ENCODE assay signal across 8 cellular contexts in the genomic region with DNA sequence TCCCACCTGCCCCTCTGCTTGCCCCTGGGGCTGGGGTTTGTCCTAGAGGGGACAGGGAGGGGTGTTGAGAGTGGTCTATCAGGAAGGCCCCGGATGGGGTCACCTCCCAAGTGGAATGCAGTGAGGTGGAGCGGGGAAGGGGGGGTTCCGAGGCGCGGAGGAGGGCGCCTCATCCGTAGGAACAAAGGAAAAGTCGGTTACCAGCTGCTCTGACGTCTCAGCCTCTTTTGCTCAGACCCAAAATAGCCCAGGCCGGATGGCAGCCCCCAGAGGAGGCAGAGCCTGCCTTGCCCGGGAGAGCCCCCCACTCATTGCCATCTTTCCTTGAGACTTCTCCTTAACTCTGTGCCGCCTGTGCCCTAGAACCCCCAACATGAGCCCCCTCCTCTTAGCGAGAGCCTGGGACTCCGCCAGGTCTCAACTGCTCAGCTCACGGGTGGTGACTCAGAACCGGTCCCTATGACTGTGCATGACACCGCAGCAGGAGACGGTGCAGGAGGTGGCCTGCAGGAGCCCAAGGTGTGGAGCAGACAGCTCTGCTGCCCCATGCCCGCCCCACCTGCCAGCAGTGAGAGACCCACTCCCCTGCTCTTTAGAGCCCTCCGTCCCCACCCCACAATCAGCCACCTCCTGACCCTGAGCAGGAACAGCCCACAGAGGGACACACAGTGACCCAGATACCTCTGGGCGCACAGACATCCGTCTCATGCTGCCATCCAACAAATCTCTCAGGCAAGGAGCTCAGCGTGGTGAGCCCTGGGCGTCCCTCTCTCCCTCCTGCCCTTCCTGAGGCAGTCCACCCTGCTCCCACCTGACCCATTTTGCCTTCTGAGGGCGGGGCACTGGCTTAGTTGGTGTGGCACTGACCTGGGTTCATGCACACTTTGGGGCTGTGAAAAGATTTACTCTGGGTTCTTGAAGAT. TPM values are rescaled to one million over a fixed set of nuclear protein-coding genes. Genes with fewer than 3 reads are reported as not detected.
DNase-seq lines count a peak whose midpoint lies in the region; ATAC-seq and TF ChIP-seq lines count a peak whose summit lies in the region.

No MANE protein-coding gene starts in this region.

- peaks cover 14% of the 10 kb centered on the region for H3F3A ChIP-seq in PC-3 (ENCODE audit: low read length, unreplicated experiment)

- peaks cover 4% of the 10 kb centered on the region for H3K36me3 Mint-ChIP-seq in activated CD4-positive, alpha-beta T cell treated with anti-CD3 and anti-CD28 coated beads, Interleukin-2, amount 10 ng/mL, durations not matched to agents 7 days and 5 days (ENCODE audit: low read depth)

- peaks cover 43% of the 10 kb centered on the region for H3K36me3 ChIP-seq in PC-3 (ENCODE audit: low read depth, low read length)
- H3K36me3 ChIP-seq in upper lobe of right lung: no peaks in the 10 kb centered on the region

- H2AFZ ChIP-seq in PC-3 (ENCODE audit: low read length): no peak overlapping the region

- H3K27ac ChIP-seq in PC-3 (ENCODE audit: low read length): peak overlapping the region; percentile 100
- H3K27ac ChIP-seq in cingulate gyrus (ENCODE audit: low read depth, low read length): peak overlapping the region; percentile 69
- H3K27ac ChIP-seq in upper lobe of right lung: no peak overlapping the region

- peaks cover 13% of the 10 kb centered on the region for H3K4me1 Mint-ChIP-seq in activated CD4-positive, alpha-beta T cell treated with anti-CD3 and anti-CD28 coated beads, Interleukin-2, amount 10 ng/mL, durations not matched to agents 7 days and 5 days

- no peaks in the 10 kb centered on the region for H3K27me3 Mint-ChIP-seq in activated CD4-positive, alpha-beta T cell treated with anti-CD3 and anti-CD28 coated beads, Interleukin-2, amount 10 ng/mL, durations not matched to agents 7 days and 5 days

- no peaks in the 10 kb centered on the region for H3K9me2 ChIP-seq in PC-3 (replicated peaks; ENCODE audit: low read length)

- peaks cover 18% of the 10 kb centered on the region for H4K20me1 ChIP-seq in PC-3 (ENCODE audit: low read length)

- peak overlapping the region; percentile 9 for H3K27ac Mint-ChIP-seq in activated CD4-positive, alpha-beta T cell treated with anti-CD3 and anti-CD28 coated beads, Interleukin-2, amount 10 ng/mL, durations not matched to agents 7 days and 5 days

- H3K4me3 ChIP-seq in PC-3 (ENCODE audit: low read length): peak overlapping the region; percentile 30; the same call in 1 of the 2 replicates
- H3K4me3 ChIP-seq in upper lobe of right lung: no peak overlapping the region

- H3K9me3 Mint-ChIP-seq in activated CD4-positive, alpha-beta T cell treated with anti-CD3 and anti-CD28 coated beads, Interleukin-2, amount 10 ng/mL, durations not matched to agents 7 days and 5 days: no peaks in the 10 kb centered on the region

- DNase-seq in activated CD4-positive, alpha-beta T cell treated with anti-CD3 and anti-CD28 coated beads, Interleukin-2, amount 10 ng/mL, durations not matched to agents 7 days and 5 days: no peak
- DNase-seq in activated CD4-positive, alpha-beta T cell treated with anti-CD3 and anti-CD28 coated beads, Interleukin-2, amount 50 U/mL, for 4 hours: no peak
- DNase-seq in PC-3: peak; percentile 88
- DNase-seq in stimulated activated CD4-positive, alpha-beta T cell treated with anti-CD3 and anti-CD28 coated beads, Interleukin-4, amount 100 ng/mL, for 48 hours (ENCODE audit: low read depth in 2 of 2): peak; percentile 38 to 42
- DNase-seq in HUDEP-2 (lab: John Stamatoyannopoulos, UW; ENCODE audit: unreplicated experiment in 76 of 76): no peak
- no peak for DNase-seq in upper lobe of right lung
- no peak for DNase-seq in NCI-H187 treated with DMSO at 0.1 percent for 48 hours (lab: John Stamatoyannopoulos, UW)

- no peak for TF ChIP-seq CTCF in PC-3 (conservative IDR thresholded peaks at IDR 0.05; ENCODE audit: low read depth, low read length)
- no peak for TF ChIP-seq CTCF in upper lobe of right lung (IDR thresholded peaks at IDR 0.05)

- TSS peak; percentile 49 for BruUV-seq in PC-3 (replicated peaks; lab: Mats Ljungman, UMichigan)

- POLR2A ChIA-PET in activated CD4-positive, alpha-beta T cell treated with anti-CD3 and anti-CD28 coated beads, Interleukin-2, amount 10 ng/mL, durations not matched to agents 7 days and 5 days (lab: Charles Lee): no interaction called here
- POLR2A ChIA-PET in PC-3 (lab: Charles Lee; ENCODE audit: unreplicated experiment): interaction anchor here (0.5 to 3.3 kb wide), 11 partner anchors 8 to 326 kb away, joined by 3 to 90 read pairs (median 5); a partner anchor contains a TSS

- H3K4me2 ChIP-seq in PC-3 (ENCODE audit: low read length): peak overlapping the region; percentile 71

- no peak overlapping the region for H3K4me3 Mint-ChIP-seq in activated CD4-positive, alpha-beta T cell treated with anti-CD3 and anti-CD28 coated beads, Interleukin-2, amount 10 ng/mL, durations not matched to agents 7 days and 5 days

- ATAC-seq in PC-3 (peak; percentile 47), upper lobe of right lung (no peak)

- H3K4me1 ChIP-seq in PC-3 (ENCODE audit: insufficient read depth, low read length): peaks cover 46% of the 10 kb centered on the region
- no peaks in the 10 kb centered on the region for H3K4me1 ChIP-seq in upper lobe of right lung

- intact Hi-C loops in PC-3 (cut with micrococcal nuclease) (loop anchor here (1.0 kb wide), 1 partner anchor 9 kb away; no protein-coding TSS in a partner anchor), upper lobe of right lung (cut with DNase I) (no loop called here)

- H3K27me3 ChIP-seq in PC-3 (ENCODE audit: low read length): no peaks in the 10 kb centered on the region
- H3K27me3 ChIP-seq in upper lobe of right lung: no peaks in the 10 kb centered on the region

- CTCF ChIA-PET in activated CD4-positive, alpha-beta T cell treated with anti-CD3 and anti-CD28 coated beads, Interleukin-2, amount 10 ng/mL, durations not matched to agents 7 days and 5 days (lab: Charles Lee): interaction anchor here (1.4 to 2.4 kb wide), 6 partner anchors 9 to 99 kb away, joined by 3 to 8 read pairs (median 6); a partner anchor contains a TSS
- CTCF ChIA-PET in PC-3 (lab: Charles Lee): interaction anchor here (0.6 to 1.8 kb wide), 6 partner anchors 19 to 100 kb away, joined by 3 to 6 read pairs (median 3); no protein-coding TSS in a partner anchor

- H3K9ac ChIP-seq in PC-3 (ENCODE audit: low read length): peak overlapping the region; percentile 95

- H3K9me3 ChIP-seq in PC-3 (ENCODE audit: low read length): no peaks in the 10 kb centered on the region
- H3K9me3 ChIP-seq in upper lobe of right lung: no peaks in the 10 kb centered on the region

- peaks cover 46% of the 10 kb centered on the region for H3K79me2 ChIP-seq in PC-3 (ENCODE audit: low read length)

RNA-seq across cellular contexts. Expression of a gene that starts 13.1 kb away (rescaled TPM):
- total RNA-seq in activated CD4-positive, alpha-beta T cell treated with anti-CD3 and anti-CD28 coated beads, Interleukin-2, amount 10 ng/mL, durations not matched to agents 7 days and 5 days: 1 to 10 TPM; 6.7 to 7.4 TPM
- 145 and 163 TPM in 2 replicates for total RNA-seq in PC-3 (2014; rRNA removed)
- total RNA-seq in upper lobe of right lung: 6.3 TPM

RNA-seq across cellular contexts. Expression of a gene that starts 23.0 kb away (rescaled TPM):
- total RNA-seq in activated CD4-positive, alpha-beta T cell treated with anti-CD3 and anti-CD28 coated beads, Interleukin-2, amount 10 ng/mL, durations not matched to agents 7 days and 5 days: 10 to 100 TPM; 43.9 to 51.4 TPM
- 124 and 138 TPM in 2 replicates for total RNA-seq in PC-3 (2014; rRNA removed)
- total RNA-seq in upper lobe of right lung: 38.4 TPM

RNA-seq across cellular contexts. Expression of a gene that starts 23.1 kb away (rescaled TPM):
- total RNA-seq in activated CD4-positive, alpha-beta T cell treated with anti-CD3 and anti-CD28 coated beads, Interleukin-2, amount 10 ng/mL, durations not matched to agents 7 days and 5 days: 1 to 10 TPM; 8.7 to 9.1 TPM
- total RNA-seq in PC-3 (2014; rRNA removed) (2.9 and 4.8 TPM in 2 replicates), upper lobe of right lung (10.2 TPM)

RNA-seq across cellular contexts. Expression of a gene that starts 32.2 kb away (rescaled TPM):
- total RNA-seq in activated CD4-positive, alpha-beta T cell treated with anti-CD3 and anti-CD28 coated beads, Interleukin-2, amount 10 ng/mL, durations not matched to agents 7 days and 5 days: 10 to 100 TPM; 13.3 to 15.6 TPM
- total RNA-seq in PC-3 (2014; rRNA removed) (38.6 and 41.4 TPM in 2 replicates), upper lobe of right lung (19.7 TPM)

RNA-seq across cellular contexts. Expression of a gene that starts 38.8 kb away (rescaled TPM):
- total RNA-seq in activated CD4-positive, alpha-beta T cell treated with anti-CD3 and anti-CD28 coated beads, Interleukin-2, amount 10 ng/mL, durations not matched to agents 7 days and 5 days: under 1 TPM in 1 of 2 experiments, not detected in 1; 0.25 TPM
- total RNA-seq in PC-3 (2014; rRNA removed) (6.3 and 7.7 TPM in 2 replicates), upper lobe of right lung (1.4 TPM)

Comparison
In these comparisons a context has a peak if more than half of its experiments do, and no peak if none do; other contexts are left out.
1. DNase-seq: peak in PC-3 (single experiment) and stimulated activated CD4-positive, alpha-beta T cell treated with anti-CD3 and anti-CD28 coated beads, Interleukin-4, amount 100 ng/mL, for 48 hours (2 of 2); none in activated CD4-positive, alpha-beta T cell treated with anti-CD3 and anti-CD28 coated beads, Interleukin-2, amount 10 ng/mL, durations not matched to agents 7 days and 5 days (single experiment), activated CD4-positive, alpha-beta T cell treated with anti-CD3 and anti-CD28 coated beads, Interleukin-2, amount 50 U/mL, for 4 hours (0 of 2), HUDEP-2 (0 of 76), upper lobe of right lung (single experiment) and NCI-H187 treated with DMSO at 0.1 percent for 48 hours (single experiment).
2. RNA of a gene that starts 13.1 kb away (total RNA-seq): 145 to 163 TPM in PC-3; 6.7 to 7.4 TPM in activated CD4-positive, alpha-beta T cell treated with anti-CD3 and anti-CD28 coated beads, Interleukin-2, amount 10 ng/mL, durations not matched to agents 7 days and 5 days and 6.3 TPM in upper lobe of right lung (single experiment); every median in the first group is over 10 times any median in the second.